In genomic region chr2:241148891-241149674, GRCh38 we compare ENCODE assay signal across 8 cellular contexts. TPM values are rescaled to one million over a fixed set of nuclear protein-coding genes. Genes with fewer than 3 reads are reported as not detected.
A peak's percentile ranks its signal among the peaks of the same experiment; 100 is the strongest.
DNase-seq lines count a peak whose midpoint lies in the region; ATAC-seq and TF ChIP-seq lines count a peak whose summit lies in the region.

Gene PASK (minus strand): TSS chr2:241149472. CDS start chr2:241143032, 6,440 bp downstream.

- TF ChIP-seq EP300 in tibial nerve (IDR thresholded peaks at IDR 0.05) = peak in 1 of 2 donors; percentile 46

- H3K9me3 ChIP-seq in cardiac muscle cell (ENCODE audit: low read depth) = no peaks in the 10 kb centered on the region
- H3K9me3 ChIP-seq in parathyroid adenoma (ENCODE audit: control insufficient read depth, low read length) = no peaks in the 10 kb centered on the region
- no peaks in the 10 kb centered on the region for H3K9me3 ChIP-seq in tibial nerve

- peaks cover 5% of the 10 kb centered on the region for H3K79me2 ChIP-seq in parathyroid adenoma

- H3K27me3 Mint-ChIP-seq in activated naive CD8-positive, alpha-beta T cell treated with anti-CD3 and anti-CD28 coated beads, Interleukin-2, amount 10 ng/mL, durations not matched to agents 7 days and 5 days = no peaks in the 10 kb centered on the region

- ATAC-seq in HG02763 (IDR thresholded peaks at IDR 0.05; ENCODE audit: unreplicated experiment) = peak; percentile 70
- ATAC-seq in activated naive CD8-positive, alpha-beta T cell treated with anti-CD3 and anti-CD28 coated beads, Interleukin-2, amount 10 ng/mL, durations not matched to agents 7 days and 5 days (ENCODE audit: low read depth) = peak; percentile 79

- H3K4me3 Mint-ChIP-seq in activated naive CD8-positive, alpha-beta T cell treated with anti-CD3 and anti-CD28 coated beads, Interleukin-2, amount 10 ng/mL, durations not matched to agents 7 days and 5 days = peak within 1 kb of the TSS; percentile 94

- H3K9me3 Mint-ChIP-seq in activated naive CD8-positive, alpha-beta T cell treated with anti-CD3 and anti-CD28 coated beads, Interleukin-2, amount 10 ng/mL, durations not matched to agents 7 days and 5 days = no peaks in the 10 kb centered on the region

- TF ChIP-seq CTCF in GM12875 (IDR thresholded peaks at IDR 0.05; ENCODE audit: borderline replicate concordance, insufficient read depth, low read depth, low read length) (no peak), cardiac muscle cell (IDR thresholded peaks at IDR 0.05; ENCODE audit: low read depth, low read length) (no peak), parathyroid adenoma (IDR thresholded peaks at IDR 0.05) (no peak), tibial nerve (IDR thresholded peaks at IDR 0.05) (peak in 1 of 5 experiments; percentile 5)

- no peak for TF ChIP-seq POLR2A in tibial nerve (IDR thresholded peaks at IDR 0.05)

- H3K27me3 ChIP-seq in cardiac muscle cell (peaks cover 5% of the 10 kb centered on the region), parathyroid adenoma (ENCODE audit: control insufficient read depth, insufficient read depth, low read length) (no peaks in the 10 kb centered on the region), tibial nerve (no peaks in the 10 kb centered on the region)

- peak within 1 kb of the TSS; percentile 87 for H3K27ac Mint-ChIP-seq in activated naive CD8-positive, alpha-beta T cell treated with anti-CD3 and anti-CD28 coated beads, Interleukin-2, amount 10 ng/mL, durations not matched to agents 7 days and 5 days

- POLR2A ChIA-PET in activated naive CD8-positive, alpha-beta T cell treated with anti-CD3 and anti-CD28 coated beads, Interleukin-2, amount 10 ng/mL, durations not matched to agents 7 days and 5 days (lab: Charles Lee) = interaction anchor here (0.7 to 3.0 kb wide), 15 partner anchors 9 to 588 kb away, joined by 3 to 29 read pairs (median 4); partner anchors contain the start of genes ING5, MTERF4 and SEPTIN2

- whole genome bisulfite sequencing in tibial nerve, 2 donors = 0 to 2% methylated on average over 51 to 54 of the region's 88 CpGs

- peak within 1 kb of the TSS; percentile 98 for H2AFZ ChIP-seq in parathyroid adenoma

- H3K4me1 ChIP-seq in cardiac muscle cell (ENCODE audit: low read depth) (peaks cover 7% of the 10 kb centered on the region), parathyroid adenoma (peaks cover 14% of the 10 kb centered on the region), tibial nerve (peaks cover 0 to 25% (median 12%) of the 10 kb centered on the region in 4 donors)

- peaks cover 5% of the 10 kb centered on the region for H3K36me3 Mint-ChIP-seq in activated naive CD8-positive, alpha-beta T cell treated with anti-CD3 and anti-CD28 coated beads, Interleukin-2, amount 10 ng/mL, durations not matched to agents 7 days and 5 days

- peaks cover 44% of the 10 kb centered on the region for H3K4me1 Mint-ChIP-seq in activated naive CD8-positive, alpha-beta T cell treated with anti-CD3 and anti-CD28 coated beads, Interleukin-2, amount 10 ng/mL, durations not matched to agents 7 days and 5 days

- H3K36me3 ChIP-seq in cardiac muscle cell = no peaks in the 10 kb centered on the region
- no peaks in the 10 kb centered on the region for H3K36me3 ChIP-seq in parathyroid adenoma (ENCODE audit: control insufficient read depth, insufficient read depth, low read length)
- H3K36me3 ChIP-seq in tibial nerve = peaks cover 0 to 12% (median 0%) of the 10 kb centered on the region in 3 donors

- H3K4me3 ChIP-seq in GM12875 (ENCODE audit: low read depth, low read length) = peak within 1 kb of the TSS; percentile 68
- peak within 1 kb of the TSS; percentile 90 for H3K4me3 ChIP-seq in cardiac muscle cell
- peak within 1 kb of the TSS; percentile 83 for H3K4me3 ChIP-seq in parathyroid adenoma (ENCODE audit: low read depth, low read length)
- H3K4me3 ChIP-seq in tibial nerve = peak within 1 kb of the TSS; percentile 70 to 92 (median 86)

- DNase-seq in NCI-H1417 treated with DMSO at 0.1 percent for 48 hours (lab: John Stamatoyannopoulos, UW) = peak; percentile 64
- DNase-seq in SW 1271 (lab: John Stamatoyannopoulos, UW) = peak; percentile 94 to 95
- DNase-seq in activated naive CD8-positive, alpha-beta T cell treated with anti-CD3 and anti-CD28 coated beads, Interleukin-2, amount 10 ng/mL, durations not matched to agents 7 days and 5 days = peak; percentile 88
- peak; percentile 95 to 97 for DNase-seq in cardiac muscle cell (ENCODE audit: low read depth in 1 of 2, low spot score in 1 of 2)
- DNase-seq in tibial nerve (ENCODE audit: low spot score in 2 of 2) = peak; percentile 84 to 91

- peak within 1 kb of the TSS; percentile 61 for H3K9ac ChIP-seq in parathyroid adenoma

- H3K27ac ChIP-seq in cardiac muscle cell (peak within 1 kb of the TSS; percentile 7), parathyroid adenoma (peak within 1 kb of the TSS; percentile 61), tibial nerve (peak within 1 kb of the TSS; percentile 58 to 92 (median 84))

- H3K4me2 ChIP-seq in parathyroid adenoma (ENCODE audit: low read length) = peak within 1 kb of the TSS; percentile 94

RNA-seq across cellular contexts. Expression of gene PASK, which starts in this region (rescaled TPM):
- total RNA-seq in activated naive CD8-positive, alpha-beta T cell treated with anti-CD3 and anti-CD28 coated beads, Interleukin-2, amount 10 ng/mL, durations not matched to agents 7 days and 5 days = 100 to 1,000 TPM; 132 to 153 TPM
- total RNA-seq in cardiac muscle cell = 8.5 and 11.9 TPM in 2 replicates
- polyA plus RNA-seq in cardiac muscle cell = 4.7 and 7.0 TPM in 2 replicates
- total RNA-seq in tibial nerve = 1 to 10 TPM; 4.1 to 8.1 (median 5.9) TPM

Comparison
In these comparisons a context has a peak if more than half of its experiments do, and no peak if none do; other contexts are left out.
1. Peak in every context shown above with its lines: DNase-seq, ATAC-seq, H3K4me3 ChIP-seq and H3K27ac ChIP-seq.
2. RNA of gene PASK (total RNA-seq): 132 to 153 TPM in activated naive CD8-positive, alpha-beta T cell treated with anti-CD3 and anti-CD28 coated beads, Interleukin-2, amount 10 ng/mL, durations not matched to agents 7 days and 5 days; 8.5 to 11.9 TPM in cardiac muscle cell and 4.1 to 8.1 TPM in tibial nerve; every median in the first group is over 10 times any median in the second.
3. H3K27ac ChIP-seq: peak in every context shown above with its lines; median percentile 84 in tibial nerve; 61 in parathyroid adenoma; 7 in cardiac muscle cell.